ENCODE assay signal across 8 cellular contexts in the genomic region with DNA sequence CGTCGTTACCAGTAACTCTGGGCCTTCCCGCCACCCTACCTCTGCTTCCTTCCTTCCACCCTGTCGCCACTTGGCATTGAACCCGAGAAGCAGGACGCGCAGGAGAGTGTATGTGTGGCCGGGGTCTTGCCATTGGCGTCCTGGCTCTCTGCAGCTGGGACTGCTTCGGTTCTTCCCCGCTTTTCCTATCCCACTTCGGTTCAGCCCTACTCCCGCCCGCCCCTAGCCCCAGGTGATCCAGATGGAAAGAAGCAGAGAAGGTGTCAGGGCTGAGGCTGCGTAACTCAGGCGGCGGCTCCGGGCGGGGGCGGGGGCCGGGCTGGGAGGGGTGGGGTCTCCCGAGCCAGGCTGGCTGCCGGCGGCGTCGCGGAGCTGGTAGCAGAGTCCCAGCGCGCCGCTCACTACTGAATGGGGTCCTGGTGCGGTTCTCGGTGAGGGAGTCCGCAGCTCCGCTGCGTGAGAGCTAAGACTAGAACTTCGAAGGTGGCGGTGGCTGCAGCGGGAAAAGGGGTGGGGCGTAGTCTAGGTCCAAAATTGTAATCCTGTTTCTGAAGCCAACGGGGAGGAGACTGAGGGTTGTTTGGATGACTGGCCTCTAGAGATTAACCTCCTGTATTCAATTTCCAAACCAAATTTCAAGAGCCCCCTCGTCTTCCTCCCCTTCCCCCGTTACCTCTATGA. TPM values are rescaled to one million over a fixed set of nuclear protein-coding genes. Genes with fewer than 3 reads are reported as not detected.
DNase-seq lines count a peak whose midpoint lies in the region; ATAC-seq and TF ChIP-seq lines count a peak whose summit lies in the region.

No MANE protein-coding gene starts in this region.

- ATAC-seq in psoas muscle (peak; percentile 49 to 77 (median 72)), GM21360 (IDR thresholded peaks at IDR 0.05; ENCODE audit: unreplicated experiment) (no peak), GM19035 (IDR thresholded peaks at IDR 0.05; ENCODE audit: unreplicated experiment) (no peak)

- H3K9me3 ChIP-seq in adipocyte (ENCODE audit: control insufficient read depth, low read length) (no peaks in the 10 kb centered on the region), left ventricle myocardium inferior (replicated peaks) (no peaks in the 10 kb centered on the region), psoas muscle (no peaks in the 10 kb centered on the region)

- H3K27me3 ChIP-seq in adipocyte (replicated peaks; ENCODE audit: control insufficient read depth, insufficient read depth, low read length) (no peaks in the 10 kb centered on the region), left ventricle myocardium inferior (ENCODE audit: low read depth) (no peaks in the 10 kb centered on the region), psoas muscle (ENCODE audit: insufficient read depth in 3 of 3, low read length in 2 of 3) (no peaks in the 10 kb centered on the region)

- peak; percentile 4 for DNase-seq in activated naive CD4-positive, alpha-beta T cell treated with anti-CD3 and anti-CD28 coated beads for 36 hours
- DNase-seq in activated naive CD4-positive, alpha-beta T cell (lab: John Stamatoyannopoulos, UW), result no peak
- DNase-seq in adipocyte (ENCODE audit: low read depth) (peak; percentile 81), left ventricle myocardium inferior (peak; percentile 48), psoas muscle (peak; percentile 39 to 65), mucosa of gallbladder (ENCODE audit: low spot score) (no peak)

- H3K4me3 Mint-ChIP-seq in activated naive CD4-positive, alpha-beta T cell treated with anti-CD3 and anti-CD28 coated beads for 36 hours, result peak overlapping the region; percentile 15

- no peaks in the 10 kb centered on the region for H3K36me3 Mint-ChIP-seq in activated naive CD4-positive, alpha-beta T cell treated with anti-CD3 and anti-CD28 coated beads for 36 hours (ENCODE audit: low read depth)

- TF ChIP-seq CTCF in left ventricle myocardium inferior (IDR thresholded peaks at IDR 0.05; ENCODE audit: borderline replicate concordance) (no peak), psoas muscle (IDR thresholded peaks at IDR 0.05) (no peak)

- 1% methylated on average over 40 to 42 of the region's 42 CpGs for WGBS in psoas muscle, 3 donors

- peaks cover 16% of the 10 kb centered on the region for H3K4me1 ChIP-seq in adipocyte (ENCODE audit: control insufficient read depth, insufficient read depth, low read length)
- H3K4me1 ChIP-seq in left ventricle myocardium inferior, result peaks cover 51% of the 10 kb centered on the region
- peaks cover 20% of the 10 kb centered on the region for H3K4me1 ChIP-seq in psoas muscle

- H3K27me3 Mint-ChIP-seq in activated naive CD4-positive, alpha-beta T cell treated with anti-CD3 and anti-CD28 coated beads for 36 hours (ENCODE audit: low read depth), result peaks cover 36% of the 10 kb centered on the region

- H3K27ac ChIP-seq in left ventricle myocardium inferior (replicated peaks), result peak overlapping the region; percentile 86
- peak overlapping the region; percentile 74 for H3K27ac ChIP-seq in psoas muscle

- peaks cover 11% of the 10 kb centered on the region for H3K4me1 Mint-ChIP-seq in activated naive CD4-positive, alpha-beta T cell treated with anti-CD3 and anti-CD28 coated beads for 36 hours (ENCODE audit: low read depth)

- CTCF ChIA-PET in activated naive CD4-positive, alpha-beta T cell treated with anti-CD3 and anti-CD28 coated beads for 36 hours (lab: Charles Lee), result no interaction called here

- intact Hi-C loops in activated naive CD4-positive, alpha-beta T cell treated with anti-CD3 and anti-CD28 coated beads for 36 hours (cut with micrococcal nuclease), result no loop called here
- intact Hi-C loops in left ventricle myocardium inferior (cut with micrococcal nuclease) (loop anchor here (5.0 kb wide), 1 partner anchor 408 kb away; no protein-coding TSS in a partner anchor), psoas muscle (cut with DNase I) (loop anchor here (10.0 kb wide), 2 partner anchors 411 to 521 kb away; no protein-coding TSS in a partner anchor)

- peak overlapping the region; percentile 89 for H3K9ac ChIP-seq in adipocyte (ENCODE audit: low read length)

- H3K4me3 ChIP-seq in adipocyte (ENCODE audit: low read length) (peak overlapping the region; percentile 92), left ventricle myocardium inferior (peak overlapping the region; percentile 81), psoas muscle (peak overlapping the region; percentile 76)

- H3K36me3 ChIP-seq in adipocyte (ENCODE audit: control insufficient read depth, insufficient read depth, low read length, severe bottlenecking), result no peaks in the 10 kb centered on the region
- H3K36me3 ChIP-seq in left ventricle myocardium inferior, result no peaks in the 10 kb centered on the region
- no peaks in the 10 kb centered on the region for H3K36me3 ChIP-seq in psoas muscle (ENCODE audit: insufficient read depth in 1 of 2, low read depth in 1 of 2)

- H3K9me3 Mint-ChIP-seq in activated naive CD4-positive, alpha-beta T cell treated with anti-CD3 and anti-CD28 coated beads for 36 hours, result no peaks in the 10 kb centered on the region

- H3K27ac Mint-ChIP-seq in activated naive CD4-positive, alpha-beta T cell treated with anti-CD3 and anti-CD28 coated beads for 36 hours, result no peak overlapping the region

RNA-seq across cellular contexts. Expression of a gene that starts 1.3 kb away (rescaled TPM):
- total RNA-seq in activated naive CD4-positive, alpha-beta T cell treated with anti-CD3 and anti-CD28 coated beads for 36 hours, result not detected
- total RNA-seq in left ventricle myocardium inferior, result 15.3 TPM
- 10 to 100 TPM in 1 of 4 donors, 1 to 10 TPM in 3; 1.8 to 12.1 (median 4.4) TPM for total RNA-seq in psoas muscle
- polyA plus RNA-seq in psoas muscle, result 1 to 10 TPM; 1.3 to 3.3 (median 2.5) TPM
- total RNA-seq in mucosa of gallbladder, result 4.9 TPM

Comparison
In these comparisons a context has a peak if more than half of its experiments do, and no peak if none do; other contexts are left out.
1. DNase-seq: peak in activated naive CD4-positive, alpha-beta T cell treated with anti-CD3 and anti-CD28 coated beads for 36 hours (single experiment), adipocyte (single experiment), left ventricle myocardium inferior (single experiment) and psoas muscle (2 of 2); none in activated naive CD4-positive, alpha-beta T cell (0 of 4) and mucosa of gallbladder (single experiment).
2. ATAC-seq: peak in psoas muscle (4 of 4); none in GM21360 (single experiment) and GM19035 (single experiment).
3. Peak in every context shown above with its lines, with median percentiles within 50 percentile points of each other: H3K4me3 ChIP-seq.